ENCODE assay signal across 17 cellular contexts in genomic region chr14:99187858-99188257, GRCh38.
DNase-seq lines count a peak whose midpoint lies in the region; ATAC-seq and TF ChIP-seq lines count a peak whose summit lies in the region.
"Had no signal": no experiment of that assay in that cellular context is flagged by ENCODE, and none has a peak within 500 bp of the region (broad histone marks: within the 10 kb centered on the region; RNA-seq: fewer than 3 reads in every experiment).

No MANE protein-coding gene starts in this region.

- peaks cover 31% of the 10 kb centered on the region for H3K36me3 Mint-ChIP-seq in activated CD4-positive, alpha-beta T cell treated with anti-CD3 and anti-CD28 coated beads, Interleukin-2, amount 10 ng/mL, durations not matched to agents 24 days and 14 days (ENCODE audit: low read depth)
- H3K36me3 Mint-ChIP-seq in natural killer cell = no peaks in the 10 kb centered on the region
- H3K36me3 Mint-ChIP-seq: CD14-positive monocyte had no signal

- H3K4me3 Mint-ChIP-seq in activated CD4-positive, alpha-beta T cell treated with anti-CD3 and anti-CD28 coated beads, Interleukin-2, amount 10 ng/mL, durations not matched to agents 24 days and 14 days = peak overlapping the region; percentile 80
- peak overlapping the region; percentile 9 for H3K4me3 Mint-ChIP-seq in natural killer cell
- H3K4me3 Mint-ChIP-seq: CD14-positive monocyte, type B pancreatic cell had no signal

- H3K9me3 Mint-ChIP-seq in activated CD4-positive, alpha-beta T cell treated with anti-CD3 and anti-CD28 coated beads, Interleukin-2, amount 10 ng/mL, durations not matched to agents 24 days and 14 days = no peaks in the 10 kb centered on the region
- no peaks in the 10 kb centered on the region for H3K9me3 Mint-ChIP-seq in natural killer cell
- H3K9me3 Mint-ChIP-seq: CD14-positive monocyte, type B pancreatic cell had no signal

- H3K4me1 Mint-ChIP-seq in activated CD4-positive, alpha-beta T cell treated with anti-CD3 and anti-CD28 coated beads, Interleukin-2, amount 10 ng/mL, durations not matched to agents 24 days and 14 days = peaks cover 89% of the 10 kb centered on the region
- H3K4me1 Mint-ChIP-seq in natural killer cell = peaks cover 81 to 86% of the 10 kb centered on the region in 2 donors

- H3K27ac Mint-ChIP-seq in activated CD4-positive, alpha-beta T cell treated with anti-CD3 and anti-CD28 coated beads, Interleukin-2, amount 10 ng/mL, durations not matched to agents 24 days and 14 days = peak overlapping the region; percentile 93
- peak overlapping the region; percentile 30 to 71 for H3K27ac Mint-ChIP-seq in natural killer cell
- H3K27ac Mint-ChIP-seq: type B pancreatic cell had no signal

- no peaks in the 10 kb centered on the region for H3K9me3 ChIP-seq in SK-N-MC (ENCODE audit: low read depth, low read length)
- H3K9me3 ChIP-seq: left lung, MG63, SJSA1 had no signal

- no peak for ATAC-seq in natural killer cell
- ATAC-seq: left lung had no signal

- TF ChIP-seq CTCF in natural killer cell (IDR thresholded peaks at IDR 0.05) = no peak

- intact Hi-C loops in activated CD4-positive, alpha-beta T cell treated with anti-CD3 and anti-CD28 coated beads, Interleukin-2, amount 10 ng/mL, durations not matched to agents 24 days and 14 days (cut with micrococcal nuclease) = loop anchor here (1.0 to 5.0 kb wide), 4 partner anchors 25 to 1211 kb away; no protein-coding TSS in a partner anchor
- intact Hi-C loops in natural killer cell (cut with micrococcal nuclease) = no loop called here

- no peak overlapping the region for H3K9ac ChIP-seq in SK-N-MC (ENCODE audit: insufficient read length)
- H3K9ac ChIP-seq: parathyroid adenoma had no signal

- peaks cover 83% of the 10 kb centered on the region for H3K36me3 ChIP-seq in SK-N-MC (ENCODE audit: insufficient read depth, low read length)
- H3K36me3 ChIP-seq: left lung, MG63, SJSA1 had no signal

- no peak overlapping the region for H3K4me3 ChIP-seq in SK-N-MC
- H3K4me3 ChIP-seq: left lung, MG63, SJSA1 had no signal

- H3K27ac ChIP-seq in SK-N-MC = peak overlapping the region; percentile 85
- H3K27ac ChIP-seq: left lung, parathyroid adenoma, SJSA1 had no signal

- no peak for DNase-seq in activated CD4-positive, alpha-beta T cell treated with anti-CD3 and anti-CD28 coated beads, Interleukin-2, amount 10 ng/mL, durations not matched to agents 24 days and 14 days
- DNase-seq in activated CD4-positive, alpha-beta T cell treated with anti-CD3 and anti-CD28 coated beads, Interleukin-2, amount 50 U/mL, for 48 hours = no peak
- no peak for DNase-seq in SK-N-MC (ENCODE audit: low read depth, low spot score)
- peak; percentile 27 for DNase-seq in activated naive CD4-positive, alpha-beta T cell treated with anti-CD3 and anti-CD28 coated beads, Interleukin-2, amount 50 U/mL, for 16 hours
- DNase-seq in natural killer cell = no peak
- DNase-seq in LoVo (ENCODE audit: low spot score) = no peak
- DNase-seq in stimulated activated CD4-positive, alpha-beta T cell treated with anti-CD3 and anti-CD28 coated beads, Interleukin-2, amount 100 ng/mL, for 48 hours = no peak
- DNase-seq in superior temporal gyrus (ENCODE audit: extremely low spot score) = no peak
- DNase-seq: left lung, MG63, NCI-H1930, NCI-H69, OCI-M1 had no signal

- H3K27me3 Mint-ChIP-seq in activated CD4-positive, alpha-beta T cell treated with anti-CD3 and anti-CD28 coated beads, Interleukin-2, amount 10 ng/mL, durations not matched to agents 24 days and 14 days = no peaks in the 10 kb centered on the region
- H3K27me3 Mint-ChIP-seq in natural killer cell (ENCODE audit: low read depth in 2 of 2) = no peaks in the 10 kb centered on the region
- H3K27me3 Mint-ChIP-seq: type B pancreatic cell had no signal
